21 cellular contexts compared by ENCODE assay signal in genomic region chr6:166946125-166946524, GRCh38.
"Had no signal": no experiment of that assay in that cellular context is flagged by ENCODE, and none has a peak within 500 bp of the region (broad histone marks: within the 10 kb centered on the region; RNA-seq: fewer than 3 reads in every experiment).

No MANE protein-coding gene starts in this region.

- DNase-seq: activated CD4-positive, alpha-beta memory T cell treated with anti-CD3 and anti-CD28 coated beads for 36 hours; activated CD4-positive, alpha-beta T cell treated with anti-CD3 and anti-CD28 coated beads for 48 hours; activated effector memory CD4-positive, alpha-beta T cell treated with anti-CD3 and anti-CD28 coated beads, Interleukin-2, amount 50 U/mL, for 16 hours; amniotic stem cell; caudate nucleus; foreskin fibroblast; hippocampal formation; left cardiac atrium; mammary epithelial cell; midbrain; naive thymus-derived CD4-positive, alpha-beta T cell; nucleus accumbens; spleen; trophoblast cell had no signal

- H3K4me3 ChIP-seq: right atrium auricular region, spleen, thoracic aorta had no signal

- H3K27me3 ChIP-seq: right atrium auricular region, spleen had no signal

- H3K9me3 Mint-ChIP-seq: activated CD4-positive, alpha-beta memory T cell treated with anti-CD3 and anti-CD28 coated beads for 36 hours; activated T-helper 1 cell treated with anti-CD3 and anti-CD28 coated beads, Interleukin-12 subunit alpha, Interleukin-12 subunit beta, Interleukin-2, Interleukin-4 antibody, amounts not matched to agents 30 ng/mL and 10 ng/mL and 1 ng/mL, durations not matched to agents 14 hours and 24 hours and 36 hours; naive thymus-derived CD4-positive, alpha-beta T cell; stimulated activated naive CD8-positive, alpha-beta T cell treated with anti-CD3 and anti-CD28 coated beads, Interleukin-15, Interleukin-2, amounts not matched to agents 100 ng/mL and 50 ng/mL, for 24 hours; T-helper 2 cell treated with Interferon-gamma antibody and Interleukin-4, amounts not matched to agents 5 μg/mL and 100 μg/mL, for 36 hours had no signal

- H3K27me3 Mint-ChIP-seq: activated CD4-positive, alpha-beta memory T cell treated with anti-CD3 and anti-CD28 coated beads for 36 hours; naive thymus-derived CD4-positive, alpha-beta T cell; stimulated activated naive CD8-positive, alpha-beta T cell treated with anti-CD3 and anti-CD28 coated beads, Interleukin-15, Interleukin-2, amounts not matched to agents 100 ng/mL and 50 ng/mL, for 24 hours had no signal

- H3K4me1 ChIP-seq: parathyroid adenoma had no signal

- H3K9me3 ChIP-seq: right atrium auricular region, spleen, thoracic aorta had no signal

- H3K27ac ChIP-seq: parathyroid adenoma, right atrium auricular region, thoracic aorta had no signal

- H3K4me3 Mint-ChIP-seq: activated CD4-positive, alpha-beta memory T cell treated with anti-CD3 and anti-CD28 coated beads for 36 hours; activated T-helper 1 cell treated with anti-CD3 and anti-CD28 coated beads, Interleukin-12 subunit alpha, Interleukin-12 subunit beta, Interleukin-2, Interleukin-4 antibody, amounts not matched to agents 30 ng/mL and 10 ng/mL and 1 ng/mL, durations not matched to agents 14 hours and 24 hours and 36 hours; naive thymus-derived CD4-positive, alpha-beta T cell; stimulated activated naive CD8-positive, alpha-beta T cell treated with anti-CD3 and anti-CD28 coated beads, Interleukin-15, Interleukin-2, amounts not matched to agents 100 ng/mL and 50 ng/mL, for 24 hours; T-helper 2 cell treated with Interferon-gamma antibody and Interleukin-4, amounts not matched to agents 5 μg/mL and 100 μg/mL, for 36 hours had no signal

- ATAC-seq: left cardiac atrium; naive thymus-derived CD4-positive, alpha-beta T cell; SK-N-SH treated with all-trans-retinoic acid at 6 μM for 48 hours had no signal

- H3K27ac Mint-ChIP-seq: stimulated activated naive CD8-positive, alpha-beta T cell treated with anti-CD3 and anti-CD28 coated beads, Interleukin-15, Interleukin-2, amounts not matched to agents 100 ng/mL and 50 ng/mL, for 24 hours; T-helper 2 cell treated with Interferon-gamma antibody and Interleukin-4, amounts not matched to agents 5 μg/mL and 100 μg/mL, for 36 hours had no signal
